ENCODE assay signal across 8 cellular contexts in genomic region chr17:59332890-59333377, GRCh38. TPM values are rescaled to one million over a fixed set of nuclear protein-coding genes. Genes with fewer than 3 reads are reported as not detected.
DNase-seq lines count a peak whose midpoint lies in the region; ATAC-seq, FAIRE-seq and TF ChIP-seq lines count a peak whose summit lies in the region.

No MANE protein-coding gene starts in this region.

- no peak overlapping the region for H4K8ac ChIP-seq in IMR-90 (ENCODE audit: low read depth in 2 of 2, low read length in 2 of 2)

- peaks cover 3 to 14% of the 10 kb centered on the region in 2 experiments; a peak in 1 of 4 replicates for H3K79me1 ChIP-seq in IMR-90 (ENCODE audit: low read depth in 1 of 2, low read length in 2 of 2)

- peak overlapping the region; percentile 92 for H2AFZ ChIP-seq in IMR-90 (replicated peaks; ENCODE audit: low read length, poor library complexity)
- H2AFZ ChIP-seq in mammary epithelial cell (ENCODE audit: low read depth, low read length): peak overlapping the region; percentile 92

- no peak overlapping the region for H2BK20ac ChIP-seq in IMR-90 (ENCODE audit: low read depth, low read length)

- no peak overlapping the region for H4K91ac ChIP-seq in IMR-90 (ENCODE audit: insufficient read depth, low read depth, low read length)

- FAIRE-seq in frontal cortex (lab: Jason Lieb, UNC): no peak

- peaks cover 4% of the 10 kb centered on the region for H3K79me2 ChIP-seq in mammary epithelial cell (ENCODE audit: insufficient read depth, low read length)

- no peak for TF ChIP-seq POLR2A in IMR-90 (IDR thresholded peaks at IDR 0.05; ENCODE audit: low read depth, low read length)

- no peak overlapping the region for H3K18ac ChIP-seq in IMR-90 (ENCODE audit: low read depth, low read length)

- no peak overlapping the region for H4K5ac ChIP-seq in IMR-90 (ENCODE audit: low read depth, low read length)

- in situ Hi-C loops in IMR-90 (cut with MboI; ENCODE audit: low sequenced_read_pairs): no loop called here
- in situ Hi-C loops in mammary epithelial cell (cut with MboI; ENCODE audit: low sequenced_read_pairs in 2 of 2): no loop called here
- in situ Hi-C loops in ACHN (cut with HindIII; ENCODE audit: low pct_ligation_motif_present, low pct_unique_long_range_greater_than_20kb, low sequenced_read_pairs): loop anchor here (25.0 kb wide), 1 partner anchor 104 kb away; no protein-coding TSS in a partner anchor

- DNase-seq in AG04450 (ENCODE audit: low read depth, low spot score): no peak
- DNase-seq in IMR-90: peak; percentile 11
- no peak for DNase-seq in mammary epithelial cell
- no peak for DNase-seq in ACHN
- no peak for DNase-seq in frontal cortex (ENCODE audit: low spot score in 2 of 2)
- no peak for DNase-seq in cerebellar nuclear complex (lab: John Stamatoyannopoulos, UW)

- no peak overlapping the region for H3K4ac ChIP-seq in IMR-90 (ENCODE audit: low read depth, low read length)

- intact Hi-C loops in IMR-90 (cut with micrococcal nuclease) (no loop called here), mammary epithelial cell (cut with micrococcal nuclease) (no loop called here)

- 50% methylated on average over 3 of the region's 8 CpGs; no CpG with 5 or more reads in 1 of the 2 experiments for WGBS in IMR-90 (ENCODE audit: extremely low coverage in 2 of 2, insufficient read length in 1 of 2), 2 experiments
- 66% methylated on average over 8 of the region's 8 CpGs for WGBS in mammary epithelial cell (ENCODE audit: low coverage, missing lambda C conversion rate)
- 33% methylated on average over 8 of the region's 8 CpGs for WGBS in liver

- H3K9me3 ChIP-seq in AG04450 (ENCODE audit: control insufficient read depth, insufficient read depth, low read length) (no peaks in the 10 kb centered on the region; the same call in 1 of the 2 replicates), IMR-90 (ENCODE audit: control insufficient read depth, insufficient read depth, low read length) (no peaks in the 10 kb centered on the region), mammary epithelial cell (replicated peaks; ENCODE audit: insufficient read depth, low read length) (no peaks in the 10 kb centered on the region), liver (ENCODE audit: control insufficient read depth in 4 of 4, low read length in 3 of 4) (no peaks in the 10 kb centered on the region), subcutaneous abdominal adipose tissue (ENCODE audit: control insufficient read depth in 5 of 5, low read length in 5 of 5) (no peaks in the 10 kb centered on the region)

- POLR2A ChIA-PET in AG04450 (lab: Yijun Ruan, JAX) (interaction anchor here (1.0 kb wide), 1 partner anchor 106 kb away, joined by 6 read pairs; no protein-coding TSS in a partner anchor), IMR-90 (lab: Charles Lee; ENCODE audit: unreplicated experiment) (no interaction called here)

- H4K20me1 ChIP-seq in IMR-90 (ENCODE audit: insufficient read depth, low read length) (peaks cover 11% of the 10 kb centered on the region; the same call in 1 of the 2 replicates), mammary epithelial cell (ENCODE audit: insufficient read depth, low read length) (no peaks in the 10 kb centered on the region)

- peak overlapping the region; percentile 78 for H3K4me3 ChIP-seq in AG04450 (ENCODE audit: low read depth, low read length)
- H3K4me3 ChIP-seq in IMR-90 (ENCODE audit: insufficient read depth, low read depth, low read length): peak overlapping the region; percentile 67
- H3K4me3 ChIP-seq in mammary epithelial cell (replicated peaks in 1 of 3; ENCODE audit: insufficient read depth in 1 of 3, low read depth in 2 of 3, low read length in 3 of 3): peak overlapping the region; percentile 79 to 89 (median 81)
- H3K4me3 ChIP-seq in liver (ENCODE audit: low read depth in 1 of 3, low read length in 3 of 3): peak overlapping the region; percentile 32 to 96 (median 92)
- H3K4me3 ChIP-seq in subcutaneous abdominal adipose tissue (ENCODE audit: low read depth in 1 of 5, low read length in 5 of 5): peak overlapping the region; percentile 72 to 89 (median 87)

- no peak overlapping the region for H3K9ac ChIP-seq in IMR-90 (ENCODE audit: low read depth, low read length)
- H3K9ac ChIP-seq in mammary epithelial cell (ENCODE audit: insufficient read depth, low read length): no peak overlapping the region
- peak overlapping the region; percentile 57 to 72 for H3K9ac ChIP-seq in liver (ENCODE audit: low read depth in 1 of 2, low read length in 2 of 2)
- peak overlapping the region; percentile 75 to 94 (median 89) for H3K9ac ChIP-seq in subcutaneous abdominal adipose tissue (ENCODE audit: low read length in 5 of 5)

- TF ChIP-seq RAD21 in IMR-90 (IDR thresholded peaks at IDR 0.05; ENCODE audit: low read length) (no peak), liver (IDR thresholded peaks at IDR 0.05) (peak in 1 of 2 donors; percentile 2)

- H3K36me3 ChIP-seq in IMR-90 (ENCODE audit: control insufficient read depth, insufficient read depth, low read length) (no peaks in the 10 kb centered on the region), mammary epithelial cell (ENCODE audit: insufficient read depth, low read length) (no peaks in the 10 kb centered on the region), liver (ENCODE audit: control insufficient read depth in 4 of 4, insufficient read depth in 3 of 4, low read depth in 1 of 4, low read length in 3 of 4) (peaks cover 0 to 2% (median 0%) of the 10 kb centered on the region in 4 donors), subcutaneous abdominal adipose tissue (ENCODE audit: control insufficient read depth in 5 of 5, insufficient read depth in 5 of 5, low read length in 5 of 5) (no peaks in the 10 kb centered on the region)

- H3K4me2 ChIP-seq in IMR-90 (ENCODE audit: low read depth, low read length): peak overlapping the region; percentile 87
- peak overlapping the region; percentile 99 for H3K4me2 ChIP-seq in mammary epithelial cell (ENCODE audit: insufficient read depth, low read depth, low read length)

- dilution Hi-C loops in IMR-90 (cut with HindIII; ENCODE audit: low sequenced_read_pairs, unreplicated experiment) (no loop called here), mammary epithelial cell (cut with HindIII; ENCODE audit: low sequenced_read_pairs) (no loop called here)

- CTCF ChIA-PET in AG04450 (lab: Charles Lee): interaction anchor here (0.6 to 1.7 kb wide), 4 partner anchors 107 to 227 kb away, joined by 3 to 9 read pairs (median 6); no protein-coding TSS in a partner anchor
- CTCF ChIA-PET in IMR-90 (lab: Yijun Ruan, JAX): interaction anchor here (0.6 kb wide), 1 partner anchor 24 kb away, joined by 3 read pairs; no protein-coding TSS in a partner anchor
- CTCF ChIA-PET in mammary epithelial cell (lab: Charles Lee; ENCODE audit: low non-redundant PET): interaction anchor here (0.6 to 0.7 kb wide), 3 partner anchors 52 to 135 kb away, joined by 3 to 15 read pairs (median 4); no protein-coding TSS in a partner anchor

- H2BK120ac ChIP-seq in IMR-90 (ENCODE audit: low read depth, low read length): no peak overlapping the region

- H3K27me3 ChIP-seq in AG04450 (ENCODE audit: control insufficient read depth, insufficient read depth, low read length) (peaks cover 27% of the 10 kb centered on the region), IMR-90 (ENCODE audit: control insufficient read depth, insufficient read depth, low read length) (peaks cover 25% of the 10 kb centered on the region), mammary epithelial cell (ENCODE audit: insufficient read depth, low read length) (peaks cover 3% of the 10 kb centered on the region), liver (ENCODE audit: control insufficient read depth in 4 of 4, insufficient read depth in 4 of 4, low read length in 3 of 4) (no peaks in the 10 kb centered on the region), subcutaneous abdominal adipose tissue (ENCODE audit: control insufficient read depth in 5 of 5, insufficient read depth in 4 of 5, low read length in 5 of 5) (no peaks in the 10 kb centered on the region)

- peak overlapping the region; percentile 46; the same call in 1 of the 2 replicates for H3K23ac ChIP-seq in IMR-90 (ENCODE audit: low read depth, low read length)

- no peak overlapping the region for H2AK5ac ChIP-seq in IMR-90 (ENCODE audit: low read depth, low read length)

- BruUV-seq in IMR-90 (replicated peaks; lab: Mats Ljungman, UMichigan): no TSS peak
- BruUV-seq in mammary epithelial cell (replicated peaks; lab: Mats Ljungman, UMichigan): no TSS peak

- no peak overlapping the region for H2BK15ac ChIP-seq in IMR-90 (ENCODE audit: low read depth, low read length)

- TF ChIP-seq CTCF in AG04450 (IDR thresholded peaks at IDR 0.05; ENCODE audit: low read depth, low read length) (no peak), IMR-90 (conservative IDR thresholded peaks at IDR 0.05; ENCODE audit: low read depth, low read length) (no peak), mammary epithelial cell (conservative IDR thresholded peaks at IDR 0.05 in 1 of 2, IDR thresholded peaks at IDR 0.05 in 1 of 2; ENCODE audit: extremely low read depth in 1 of 2, insufficient read depth in 1 of 2, low read depth in 1 of 2, low read length in 2 of 2) (no peak), liver (IDR thresholded peaks at IDR 0.05; ENCODE audit: low read depth, low read length, missing input control) (no peak)

- no peak overlapping the region for H3K27ac ChIP-seq in AG04450 (ENCODE audit: low read depth, low read length)
- H3K27ac ChIP-seq in IMR-90 (ENCODE audit: insufficient read depth, low read length): no peak overlapping the region
- no peak overlapping the region for H3K27ac ChIP-seq in mammary epithelial cell (ENCODE audit: insufficient read depth, low read depth, low read length)
- peak overlapping the region; percentile 98 to 99 for H3K27ac ChIP-seq in liver (ENCODE audit: low read depth in 1 of 2, low read length in 2 of 2)
- H3K27ac ChIP-seq in subcutaneous abdominal adipose tissue (ENCODE audit: low read depth, low read length): peak overlapping the region; percentile 97

- H3K14ac ChIP-seq in IMR-90 (replicated peaks; ENCODE audit: low read depth, low read length): 0 out of 2 replicates have a peak overlapping the region, but pooled peaks have one; percentile 22

- H3K9me1 ChIP-seq in IMR-90 (ENCODE audit: insufficient read depth, low read length): peaks cover 4% of the 10 kb centered on the region; the same call in 1 of the 2 replicates

- H3K4me1 ChIP-seq in IMR-90 (ENCODE audit: control insufficient read depth, insufficient read depth, low read length) (peaks cover 13% of the 10 kb centered on the region), mammary epithelial cell (ENCODE audit: insufficient read depth, low read length) (peaks cover 24% of the 10 kb centered on the region), liver (ENCODE audit: control insufficient read depth in 4 of 4, insufficient read depth in 4 of 4, low read length in 3 of 4) (peaks cover 13 to 68% (median 47%) of the 10 kb centered on the region in 4 donors), subcutaneous abdominal adipose tissue (ENCODE audit: control insufficient read depth in 5 of 5, insufficient read depth in 5 of 5, low read length in 5 of 5) (peaks cover 18 to 65% (median 58%) of the 10 kb centered on the region in 5 donors)

- H2AK9ac ChIP-seq in IMR-90 (replicated peaks; ENCODE audit: low read depth, low read length, poor library complexity): no peak overlapping the region

- ATAC-seq in IMR-90 (ENCODE audit: low read depth): no peak

- no peak overlapping the region for H2BK5ac ChIP-seq in IMR-90 (ENCODE audit: low read depth, low read length, poor library complexity, severe bottlenecking)

- no peak overlapping the region for H3K56ac ChIP-seq in IMR-90 (ENCODE audit: extremely low read depth, insufficient read depth, low read length)

RNA-seq across cellular contexts. Expression of gene YPEL2, which starts 1.5 kb away (rescaled TPM):
- polyA plus RNA-seq in AG04450 (2011; rRNA removed): 6.0 and 7.7 TPM in 2 replicates
- 10.9 and 15.0 TPM in 2 replicates for polyA minus RNA-seq in AG04450 (2011; rRNA and poly(A)+ RNA removed)
- total RNA-seq in IMR-90 (2012; rRNA removed): 1.9 and 3.4 TPM in 2 replicates
- 1.9 and 2.3 TPM in 2 replicates for polyA plus RNA-seq in IMR-90 (2012; rRNA removed)
- polyA plus RNA-seq in IMR-90 (2012; cell fraction: cytosol; rRNA removed): 0.58 and 0.78 TPM in 2 replicates
- polyA plus RNA-seq in IMR-90 (2012; cell fraction: nucleus; rRNA removed; ENCODE audit: low replicate concordance): 1.6 and 7.8 TPM in 2 replicates
- total RNA-seq in mammary epithelial cell: 1 to 10 TPM; 2.2 to 6.8 TPM
- polyA plus RNA-seq in mammary epithelial cell: 1.7 TPM
- not detected for polyA minus RNA-seq in mammary epithelial cell
- 10 to 100 TPM; 12.0 to 23.8 TPM for total RNA-seq in liver
- polyA plus RNA-seq in liver: 10 to 100 TPM in 1 of 2 donors, 1 to 10 TPM in 1; 4.2 to 10.6 TPM
- total RNA-seq in frontal cortex: 12.6 TPM

Comparison
In these comparisons a context has a peak if more than half of its experiments do, and no peak if none do; other contexts are left out.
1. H3K27ac ChIP-seq: peak in liver (2 of 2) and subcutaneous abdominal adipose tissue (single experiment); none in AG04450 (single experiment), IMR-90 (single experiment) and mammary epithelial cell (single experiment).
2. H3K9ac ChIP-seq: peak in liver (2 of 2) and subcutaneous abdominal adipose tissue (5 of 5); none in IMR-90 (single experiment) and mammary epithelial cell (single experiment).
3. Peak in every context shown above with its lines, with median percentiles within 50 percentile points of each other: H3K4me3 ChIP-seq.